8 cellular contexts compared by ENCODE assay signal in genomic region chr3:75285526-75285925, GRCh38.
A peak's percentile ranks its signal among the peaks of the same experiment; 100 is the strongest.
DNase-seq lines count a peak whose midpoint lies in the region; ATAC-seq and TF ChIP-seq lines count a peak whose summit lies in the region.
"Not testable (repeated sequence)": the region's sequence is repeated elsewhere in the genome, so short reads cannot be mapped to it uniquely, and the experiment has no call there.

No MANE protein-coding gene starts in this region.

- not testable (repeated sequence) for H3K9me2 ChIP-seq in PC-3 (replicated peaks; ENCODE audit: low read length)

- H3K9ac ChIP-seq in PC-3 (ENCODE audit: low read length) = not testable (repeated sequence)

- H3K9me3 ChIP-seq in AG04450 (ENCODE audit: control insufficient read depth, insufficient read depth, low read length); PC-3 (ENCODE audit: low read length): not testable (repeated sequence)

- H3F3A ChIP-seq in PC-3 (ENCODE audit: low read length, unreplicated experiment) = not testable (repeated sequence)

- H3K4me3 ChIP-seq in AG04450 (ENCODE audit: low read depth, low read length); PC-3 (ENCODE audit: low read length); skeletal muscle cell (ENCODE audit: low read depth, low read length): not testable (repeated sequence)

- intact Hi-C loops in PC-3 (cut with micrococcal nuclease) = not testable (repeated sequence)

- H2AFZ ChIP-seq in PC-3 (ENCODE audit: low read length) = not testable (repeated sequence)

- DNase-seq in AG04450 (ENCODE audit: low read depth, low spot score) (peak; percentile 11), EL (peak; percentile 84), HPDE6-E6E7 (ENCODE audit: extremely low spot score) (peak; percentile 0), PC-3 (peak; percentile 50), astrocyte of the hippocampus (ENCODE audit: low read depth, low spot score) (peak; percentile 34), fibroblast of peridontal ligament (ENCODE audit: extremely low read depth) (peak; percentile 29), kidney tubule cell (ENCODE audit: low spot score) (peak; percentile 95), skeletal muscle cell (ENCODE audit: low read depth) (peak; percentile 39)

- POLR2A ChIA-PET in AG04450 (lab: Yijun Ruan, JAX); PC-3 (lab: Charles Lee; ENCODE audit: unreplicated experiment): not testable (repeated sequence)

- ATAC-seq in PC-3 = peak; percentile 50

- H3K36me3 ChIP-seq in PC-3 (ENCODE audit: low read depth, low read length) = not testable (repeated sequence)

- H3K27ac ChIP-seq in AG04450 (ENCODE audit: low read depth, low read length); PC-3 (ENCODE audit: low read length): not testable (repeated sequence)

- H3K79me2 ChIP-seq in PC-3 (ENCODE audit: low read length) = not testable (repeated sequence)

- not testable (repeated sequence) for H3K4me2 ChIP-seq in PC-3 (ENCODE audit: low read length)

- not testable (repeated sequence) for TF ChIP-seq CTCF in AG04450 (IDR thresholded peaks at IDR 0.05; ENCODE audit: low read depth, low read length); PC-3 (conservative IDR thresholded peaks at IDR 0.05; ENCODE audit: low read depth, low read length)

- CTCF ChIA-PET in AG04450 (lab: Charles Lee); PC-3 (lab: Charles Lee): not testable (repeated sequence)

- not testable (repeated sequence) for H3K4me1 ChIP-seq in PC-3 (ENCODE audit: insufficient read depth, low read length)

- not testable (repeated sequence) for H4K20me1 ChIP-seq in PC-3 (ENCODE audit: low read length)

- not testable (repeated sequence) for H3K27me3 ChIP-seq in AG04450 (ENCODE audit: control insufficient read depth, insufficient read depth, low read length); PC-3 (ENCODE audit: low read length)

- BruUV-seq in PC-3 (replicated peaks; lab: Mats Ljungman, UMichigan) = not testable (repeated sequence)

Comparison
In these comparisons a context has a peak if more than half of its experiments do, and no peak if none do; other contexts are left out.
1. DNase-seq: peak in every context shown above with its lines; median percentile 95 in kidney tubule cell; 84 in EL; 50 in PC-3; 39 in skeletal muscle cell; 34 in astrocyte of the hippocampus; 29 in fibroblast of peridontal ligament; 11 in AG04450; 0 in HPDE6-E6E7.